23 cellular contexts compared by ENCODE assay signal in genomic region chr12:67669925-67670631, GRCh38. TPM values are rescaled to one million over a fixed set of nuclear protein-coding genes. Genes with fewer than 3 reads are reported as not detected.
DNase-seq lines count a peak whose midpoint lies in the region; ATAC-seq and TF ChIP-seq lines count a peak whose summit lies in the region.
"Had no signal": no experiment of that assay in that cellular context is flagged by ENCODE, and none has a peak within 500 bp of the region (broad histone marks: within the 10 kb centered on the region; RNA-seq: fewer than 3 reads in every experiment).

No MANE protein-coding gene starts in this region.

- H3K27me3 ChIP-seq in CD4-positive, alpha-beta T cell (ENCODE audit: control insufficient read depth, insufficient read depth, low read length), result no peaks in the 10 kb centered on the region
- H3K27me3 ChIP-seq in Loucy (ENCODE audit: insufficient read depth, low read length, poor library complexity, severe bottlenecking), result no peaks in the 10 kb centered on the region
- H3K27me3 ChIP-seq in naive thymus-derived CD4-positive, alpha-beta T cell (ENCODE audit: control insufficient read depth in 2 of 2, insufficient read depth in 2 of 2, low read length in 2 of 2), result no peaks in the 10 kb centered on the region
- H3K27me3 ChIP-seq in effector memory CD4-positive, alpha-beta T cell (replicated peaks; ENCODE audit: control insufficient read depth, insufficient read depth, low read length, poor library complexity, severe bottlenecking), result no peaks in the 10 kb centered on the region
- H3K27me3 ChIP-seq: BE2C, dorsolateral prefrontal cortex, neural progenitor cell, upper lobe of left lung had no signal

- no peak for ATAC-seq in CD4-positive, alpha-beta T cell (ENCODE audit: poor library complexity)
- ATAC-seq in central memory CD8-positive, alpha-beta T cell (replicated peaks; ENCODE audit: extremely low read depth, poor library complexity, severe bottlenecking), result no peak
- ATAC-seq in naive thymus-derived CD4-positive, alpha-beta T cell, result peak; percentile 34
- ATAC-seq in HG02840 (IDR thresholded peaks at IDR 0.05; ENCODE audit: low FRiP score, unreplicated experiment), result no peak
- ATAC-seq: left colon had no signal

- no peak overlapping the region for H3K4me3 ChIP-seq in Loucy (ENCODE audit: low read length, poor library complexity, severe bottlenecking)
- no peak overlapping the region for H3K4me3 ChIP-seq in naive thymus-derived CD4-positive, alpha-beta T cell (ENCODE audit: low read length)
- no peak overlapping the region for H3K4me3 ChIP-seq in effector memory CD4-positive, alpha-beta T cell (ENCODE audit: insufficient read depth, low read depth, low read length, poor library complexity, severe bottlenecking)
- H3K4me3 ChIP-seq: dorsolateral prefrontal cortex, neural progenitor cell, prostate gland, upper lobe of left lung had no signal

- H3K4me1 Mint-ChIP-seq in CD4-positive, alpha-beta T cell (ENCODE audit: low read depth), result peaks cover 50% of the 10 kb centered on the region
- H3K4me1 Mint-ChIP-seq in central memory CD8-positive, alpha-beta T cell, result peaks cover 45% of the 10 kb centered on the region
- H3K4me1 Mint-ChIP-seq in naive thymus-derived CD4-positive, alpha-beta T cell, result peaks cover 15 to 56% (median 43%) of the 10 kb centered on the region in 7 donors
- H3K4me1 Mint-ChIP-seq: neural progenitor cell had no signal

- H2AFZ ChIP-seq in Loucy (ENCODE audit: low read length), result no peak overlapping the region
- H2AFZ ChIP-seq: neural progenitor cell had no signal

- CTCF ChIA-PET in CD4-positive, alpha-beta T cell (lab: Charles Lee), result no interaction called here
- CTCF ChIA-PET in naive thymus-derived CD4-positive, alpha-beta T cell (lab: Charles Lee), result no interaction called here

- no peaks in the 10 kb centered on the region for H3F3A ChIP-seq in Loucy (ENCODE audit: low read depth)

- H3K9me3 Mint-ChIP-seq in CD4-positive, alpha-beta T cell, result peaks cover 9% of the 10 kb centered on the region
- peaks cover 8% of the 10 kb centered on the region for H3K9me3 Mint-ChIP-seq in central memory CD8-positive, alpha-beta T cell
- peaks cover 8 to 30% (median 17%) of the 10 kb centered on the region in 11 donors for H3K9me3 Mint-ChIP-seq in naive thymus-derived CD4-positive, alpha-beta T cell

- H3K4me1 ChIP-seq in Loucy (ENCODE audit: insufficient read depth, low read length, poor library complexity, severe bottlenecking), result peaks cover 20% of the 10 kb centered on the region
- peaks cover 9 to 10% of the 10 kb centered on the region in 2 donors for H3K4me1 ChIP-seq in naive thymus-derived CD4-positive, alpha-beta T cell (ENCODE audit: control insufficient read depth in 2 of 2, insufficient read depth in 2 of 2, low read length in 2 of 2)
- H3K4me1 ChIP-seq in effector memory CD4-positive, alpha-beta T cell (ENCODE audit: control insufficient read depth, insufficient read depth, low read length, poor library complexity, severe bottlenecking), result no peaks in the 10 kb centered on the region
- H3K4me1 ChIP-seq: BE2C, prostate gland had no signal

- H3K9me3 ChIP-seq in CD4-positive, alpha-beta T cell (ENCODE audit: control insufficient read depth, low read length), result peaks cover 17% of the 10 kb centered on the region
- H3K9me3 ChIP-seq in Loucy (ENCODE audit: insufficient read depth, low read depth, low read length), result peaks cover 10% of the 10 kb centered on the region; the same call in 1 of the 2 replicates
- H3K9me3 ChIP-seq in naive thymus-derived CD4-positive, alpha-beta T cell (ENCODE audit: control insufficient read depth in 2 of 3, low read length in 3 of 3), result peaks cover 0 to 7% (median 0%) of the 10 kb centered on the region in 3 experiments
- peaks cover 2% of the 10 kb centered on the region for H3K9me3 ChIP-seq in effector memory CD4-positive, alpha-beta T cell (ENCODE audit: control insufficient read depth, low read length)
- H3K9me3 ChIP-seq: BE2C, prostate gland, upper lobe of left lung had no signal

- no peak overlapping the region for H3K4me3 Mint-ChIP-seq in CD4-positive, alpha-beta T cell
- no peak overlapping the region for H3K4me3 Mint-ChIP-seq in central memory CD8-positive, alpha-beta T cell
- H3K4me3 Mint-ChIP-seq in naive thymus-derived CD4-positive, alpha-beta T cell, result peak overlapping the region in 1 of 10 donors; percentile 15

- no peaks in the 10 kb centered on the region for H3K79me2 ChIP-seq in Loucy (ENCODE audit: insufficient read depth, low read length)

- H3K27ac Mint-ChIP-seq in CD4-positive, alpha-beta T cell, result peak overlapping the region; percentile 70
- peak overlapping the region; percentile 36 for H3K27ac Mint-ChIP-seq in central memory CD8-positive, alpha-beta T cell (ENCODE audit: low read depth)
- H3K27ac Mint-ChIP-seq in naive thymus-derived CD4-positive, alpha-beta T cell, result peak overlapping the region in 7 of 9 donors; percentile 2 to 60 (median 31)
- H3K27ac Mint-ChIP-seq: neural progenitor cell had no signal

- H3K36me3 ChIP-seq in Loucy (ENCODE audit: insufficient read depth, low read length), result no peaks in the 10 kb centered on the region
- H3K36me3 ChIP-seq in naive thymus-derived CD4-positive, alpha-beta T cell (ENCODE audit: control insufficient read depth in 2 of 3, insufficient read depth in 3 of 3, low read length in 3 of 3), result peaks cover 0 to 14% (median 0%) of the 10 kb centered on the region in 3 experiments
- H3K36me3 ChIP-seq in effector memory CD4-positive, alpha-beta T cell (ENCODE audit: control insufficient read depth, insufficient read depth, low read length), result peaks cover 3% of the 10 kb centered on the region
- H3K36me3 ChIP-seq: BE2C, neural progenitor cell, prostate gland, upper lobe of left lung, WERI-Rb-1 had no signal

- H3K27me3 Mint-ChIP-seq in CD4-positive, alpha-beta T cell, result no peaks in the 10 kb centered on the region
- H3K27me3 Mint-ChIP-seq in central memory CD8-positive, alpha-beta T cell, result no peaks in the 10 kb centered on the region
- H3K27me3 Mint-ChIP-seq in naive thymus-derived CD4-positive, alpha-beta T cell, result no peaks in the 10 kb centered on the region

- DNase-seq in CD4-positive, alpha-beta T cell, result no peak
- DNase-seq in central memory CD8-positive, alpha-beta T cell (ENCODE audit: low spot score in 2 of 2), result no peak
- no peak for DNase-seq in naive thymus-derived CD4-positive, alpha-beta T cell
- DNase-seq in AG08396 (ENCODE audit: low spot score) (no peak), NCI-H510A (lab: John Stamatoyannopoulos, UW) (no peak)
- no peak for DNase-seq in effector memory CD4-positive, alpha-beta T cell
- DNase-seq: activated gamma-delta T cell treated with Interleukin-2 at 50 U/mL for 16 hours; amygdala; BE2C; dorsolateral prefrontal cortex; erythroblast; left colon; NCI-H187; NCI-H2227 treated with DMSO at 0.1 percent for 48 hours; NCI-H774; small intestine; stimulated activated CD4-positive, alpha-beta T cell treated with anti-CD3 and anti-CD28 coated beads, Interleukin-2, amount 100 ng/mL, for 48 hours; upper lobe of left lung; WERI-Rb-1 had no signal

- H3K9ac ChIP-seq in Loucy (ENCODE audit: low read depth, low read length, poor library complexity, severe bottlenecking), result no peak overlapping the region
- H3K9ac ChIP-seq: neural progenitor cell had no signal

- peaks cover 69% of the 10 kb centered on the region for H3K36me3 Mint-ChIP-seq in CD4-positive, alpha-beta T cell (ENCODE audit: low read depth)
- H3K36me3 Mint-ChIP-seq in central memory CD8-positive, alpha-beta T cell (ENCODE audit: insufficient read depth), result peaks cover 9% of the 10 kb centered on the region
- H3K36me3 Mint-ChIP-seq in naive thymus-derived CD4-positive, alpha-beta T cell, result peaks cover 29 to 71% (median 53%) of the 10 kb centered on the region in 5 donors

- POLR2A ChIA-PET in CD4-positive, alpha-beta T cell (lab: Charles Lee), result no interaction called here
- POLR2A ChIA-PET in naive thymus-derived CD4-positive, alpha-beta T cell (lab: Charles Lee), result no interaction called here

- no peak overlapping the region for H3K27ac ChIP-seq in CD4-positive, alpha-beta T cell (ENCODE audit: low read depth, low read length)
- no peak overlapping the region for H3K27ac ChIP-seq in naive thymus-derived CD4-positive, alpha-beta T cell (ENCODE audit: low read depth, low read length)
- no peak overlapping the region for H3K27ac ChIP-seq in effector memory CD4-positive, alpha-beta T cell (ENCODE audit: insufficient read depth, low read length, poor library complexity, severe bottlenecking)
- H3K27ac ChIP-seq: dorsolateral prefrontal cortex, neural progenitor cell, prostate gland, upper lobe of left lung, WERI-Rb-1 had no signal

- no peaks in the 10 kb centered on the region for H3K9me2 ChIP-seq in Loucy (replicated peaks; ENCODE audit: low read depth, low read length)

- intact Hi-C loops in CD4-positive, alpha-beta T cell (cut with DNase I, micrococcal nuclease), result loop anchor here in 1 of 2 experiments (5.0 kb wide), 1 partner anchor 313 kb away; no protein-coding TSS in a partner anchor
- intact Hi-C loops in naive thymus-derived CD4-positive, alpha-beta T cell (cut with micrococcal nuclease), result no loop called here

- TF ChIP-seq CTCF in CD4-positive, alpha-beta T cell (IDR thresholded peaks at IDR 0.05), result no peak
- TF ChIP-seq CTCF in Loucy (conservative IDR thresholded peaks at IDR 0.05; ENCODE audit: low read length), result no peak

- peak overlapping the region; percentile 28 for H3K4me2 ChIP-seq in Loucy (ENCODE audit: low read depth, low read length, poor library complexity, severe bottlenecking)
- H3K4me2 ChIP-seq: neural progenitor cell had no signal

- H4K20me1 ChIP-seq in Loucy (ENCODE audit: insufficient read depth, low read length, poor library complexity, severe bottlenecking), result no peaks in the 10 kb centered on the region

RNA-seq across cellular contexts. Expression of gene DYRK2, which starts 21.5 kb away (rescaled TPM):
- total RNA-seq in CD4-positive, alpha-beta T cell, result 100 to 1,000 TPM; 123 to 135 TPM
- total RNA-seq in naive thymus-derived CD4-positive, alpha-beta T cell, result 100 to 1,000 TPM in 3 of 5 experiments, 10 to 100 TPM in 2; 55.3 to 157 (median 119) TPM
- polyA plus RNA-seq in naive thymus-derived CD4-positive, alpha-beta T cell, result 10 to 100 TPM; 60.9 to 98.1 TPM
